Comparison of ENCODE assay signal across 35 cellular contexts in the genomic region with DNA sequence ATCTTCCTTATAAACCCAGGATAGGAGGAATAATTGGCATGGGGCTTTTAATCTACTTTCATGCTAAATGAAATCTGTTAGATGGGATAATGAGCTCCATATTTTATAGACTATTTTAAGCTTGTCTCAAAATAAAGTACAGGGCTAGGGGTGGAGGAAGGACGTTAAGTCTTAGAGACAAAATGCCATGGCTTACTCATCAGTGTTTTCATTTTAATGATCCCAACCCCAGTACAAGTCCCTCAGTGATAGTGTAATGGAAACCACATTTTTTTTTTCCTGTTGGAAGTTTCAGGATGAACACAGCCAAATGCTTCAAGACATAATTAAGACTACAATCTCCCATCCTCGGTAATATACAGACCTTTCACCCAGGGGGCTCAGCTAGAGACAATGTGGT.
A peak's percentile ranks its signal among the peaks of the same experiment; 100 is the strongest.
DNase-seq lines count a peak whose midpoint lies in the region; ATAC-seq and TF ChIP-seq lines count a peak whose summit lies in the region.
"Had no signal": no experiment of that assay in that cellular context is flagged by ENCODE, and none has a peak within 500 bp of the region (broad histone marks: within the 10 kb centered on the region; RNA-seq: fewer than 3 reads in every experiment).

No MANE protein-coding gene starts in this region.

- H3K9me3 ChIP-seq in breast epithelium (no peaks in the 10 kb centered on the region), tibial artery (no peaks in the 10 kb centered on the region), PC-3 (ENCODE audit: low read length) (no peaks in the 10 kb centered on the region)
- H3K9me3 ChIP-seq: esophagus muscularis mucosa, lower lobe of right lung, psoas muscle, suprapubic skin had no signal

- H3K4me1 Mint-ChIP-seq in MCF 10A (ENCODE audit: insufficient read depth, unreplicated experiment) (no peaks in the 10 kb centered on the region), glutamatergic neuron (ENCODE audit: low read depth, unreplicated experiment) (peaks cover 27% of the 10 kb centered on the region)
- H3K4me1 Mint-ChIP-seq: activated naive CD8-positive, alpha-beta T cell treated with anti-CD3 and anti-CD28 coated beads, Interleukin-2, amount 10 ng/mL, durations not matched to agents 7 days and 5 days; CD8-positive, alpha-beta memory T cell; naive thymus-derived CD8-positive, alpha-beta T cell; T-helper 17 cell had no signal

- no peaks in the 10 kb centered on the region for H3F3A ChIP-seq in PC-3 (ENCODE audit: low read length, unreplicated experiment)

- H3K27ac Mint-ChIP-seq in MCF 10A (ENCODE audit: low read depth, unreplicated experiment) (no peak overlapping the region), glutamatergic neuron (ENCODE audit: unreplicated experiment) (peak overlapping the region; percentile 69)
- H3K27ac Mint-ChIP-seq: activated naive CD8-positive, alpha-beta T cell treated with anti-CD3 and anti-CD28 coated beads, Interleukin-2, amount 10 ng/mL, durations not matched to agents 7 days and 5 days; activated T-cell treated with anti-CD3 and anti-CD28 coated beads, Interleukin-2, amount 50 U/mL, for 24 hours; CD8-positive, alpha-beta memory T cell; naive thymus-derived CD8-positive, alpha-beta T cell; T-helper 17 cell had no signal

- no TSS peak for BruUV-seq in MCF 10A (replicated peaks; lab: Mats Ljungman, UMichigan)
- no TSS peak for BruUV-seq in PC-3 (replicated peaks; lab: Mats Ljungman, UMichigan)

- H3K4me2 ChIP-seq in PC-3 (ENCODE audit: low read length), result no peak overlapping the region
- H3K4me2 ChIP-seq: hepatocyte had no signal

- POLR2A ChIA-PET in MCF 10A (lab: Yijun Ruan, JAX), result no interaction called here
- POLR2A ChIA-PET in PC-3 (lab: Charles Lee; ENCODE audit: unreplicated experiment), result interaction anchor here (0.7 to 0.8 kb wide), 2 partner anchors 12 to 101 kb away, joined by 5 to 7 read pairs; no protein-coding TSS in a partner anchor

- H3K27me3 ChIP-seq in breast epithelium, result no peaks in the 10 kb centered on the region
- H3K27me3 ChIP-seq in tibial artery, result no peaks in the 10 kb centered on the region
- 0 out of 2 replicates have a peak, but pooled peaks cover 4% of the 10 kb centered on the region for H3K27me3 ChIP-seq in PC-3 (ENCODE audit: low read length)
- H3K27me3 ChIP-seq: dorsolateral prefrontal cortex, esophagus muscularis mucosa, hepatocyte, suprapubic skin had no signal

- no peaks in the 10 kb centered on the region for H3K9me2 ChIP-seq in PC-3 (replicated peaks; ENCODE audit: low read length)

- H3K27me3 Mint-ChIP-seq in MCF 10A (ENCODE audit: insufficient read depth, unreplicated experiment) (peaks cover 7% of the 10 kb centered on the region), glutamatergic neuron (ENCODE audit: unreplicated experiment) (peaks cover 3% of the 10 kb centered on the region)

- TF ChIP-seq CTCF in breast epithelium (IDR thresholded peaks at IDR 0.05), result no peak
- TF ChIP-seq CTCF in MCF 10A (IDR thresholded peaks at IDR 0.05; ENCODE audit: unreplicated experiment), result no peak
- no peak for TF ChIP-seq CTCF in glutamatergic neuron (IDR thresholded peaks at IDR 0.05; ENCODE audit: partially characterized antibody, unreplicated experiment)
- TF ChIP-seq CTCF in tibial artery (IDR thresholded peaks at IDR 0.05), result no peak
- TF ChIP-seq CTCF in PC-3 (conservative IDR thresholded peaks at IDR 0.05; ENCODE audit: low read depth, low read length), result no peak

- H3K4me1 ChIP-seq in breast epithelium (no peaks in the 10 kb centered on the region), tibial artery (peaks cover 0 to 32% (median 10%) of the 10 kb centered on the region in 4 donors), PC-3 (ENCODE audit: insufficient read depth, low read length) (0 out of 2 replicates have a peak, but pooled peaks cover under 1% of the 10 kb centered on the region)
- H3K4me1 ChIP-seq: lower lobe of right lung had no signal

- no peaks in the 10 kb centered on the region for H4K20me1 ChIP-seq in PC-3 (ENCODE audit: low read length)

- H3K27ac ChIP-seq in breast epithelium (peak overlapping the region; percentile 20 to 44), tibial artery (peak overlapping the region; percentile 59 to 60), PC-3 (ENCODE audit: low read length) (no peak overlapping the region)
- H3K27ac ChIP-seq: hepatocyte, lower lobe of right lung, psoas muscle, RWPE1 had no signal

- no peak for TF ChIP-seq POLR2A in breast epithelium (IDR thresholded peaks at IDR 0.05)

- H3K4me3 ChIP-seq in breast epithelium, result no peak overlapping the region
- no peak overlapping the region for H3K4me3 ChIP-seq in tibial artery
- H3K4me3 ChIP-seq in PC-3 (ENCODE audit: low read length), result no peak overlapping the region
- H3K4me3 ChIP-seq: dorsolateral prefrontal cortex, esophagus muscularis mucosa, hepatocyte, lower lobe of right lung, psoas muscle, suprapubic skin had no signal

- CTCF ChIA-PET in MCF 10A (lab: Yijun Ruan, JAX), result interaction anchor here (0.8 to 1.5 kb wide), 3 partner anchors 9 to 27 kb away, joined by 3 to 4 read pairs (median 4); no protein-coding TSS in a partner anchor
- CTCF ChIA-PET in PC-3 (lab: Charles Lee), result no interaction called here

- H2AFZ ChIP-seq in PC-3 (ENCODE audit: low read length), result no peak overlapping the region
- H2AFZ ChIP-seq: hepatocyte had no signal

- DNase-seq in breast epithelium (ENCODE audit: low spot score in 2 of 2) (no peak), MCF 10A (ENCODE audit: unreplicated experiment) (no peak), glutamatergic neuron (no peak), tibial artery (no peak), PC-3 (no peak), NCI-H345 (lab: John Stamatoyannopoulos, UW) (no peak), DMS79 treated with DMSO at 0.1 percent for 48 hours (lab: John Stamatoyannopoulos, UW) (no peak)
- DNase-seq: 8988T; activated CD4-positive, alpha-beta T cell treated with anti-CD3 and anti-CD28 coated beads, Interleukin-2, amount 50 U/mL, for 1 hour; activated CD4-positive, CD25-positive, alpha-beta regulatory T cell; activated gamma-delta T cell; activated naive CD8-positive, alpha-beta T cell treated with anti-CD3 and anti-CD28 coated beads, Interleukin-2, amount 10 ng/mL, durations not matched to agents 7 days and 5 days; activated T-cell treated with anti-CD3 and anti-CD28 coated beads, Interleukin-2, amount 50 U/mL, for 24 hours; AML-193; CD8-positive, alpha-beta memory T cell; DMS 273 treated with DMSO at 0.1 percent for 48 hours; dorsolateral prefrontal cortex; H7; Karpas-422; lower lobe of right lung; naive thymus-derived CD8-positive, alpha-beta T cell; NCI-H1436 treated with DMSO at 0.1 percent for 48 hours; NCI-H2107; NCI-H748 treated with DMSO at 0.1 percent for 48 hours; occipital lobe; psoas muscle; stimulated activated CD4-positive, alpha-beta T cell treated with anti-CD3 and anti-CD28 coated beads, Interleukin-15, amount 100 ng/mL, for 24 hours; stimulated activated CD4-positive, alpha-beta T cell treated with anti-CD3 and anti-CD28 coated beads, Interleukin-4, amount 100 ng/mL, for 4 hours; T-helper 17 cell had no signal

- H3K36me3 Mint-ChIP-seq in MCF 10A (ENCODE audit: insufficient read depth, unreplicated experiment) (no peaks in the 10 kb centered on the region), glutamatergic neuron (ENCODE audit: unreplicated experiment) (peaks cover 6% of the 10 kb centered on the region)
- H3K36me3 Mint-ChIP-seq: activated naive CD8-positive, alpha-beta T cell treated with anti-CD3 and anti-CD28 coated beads, Interleukin-2, amount 10 ng/mL, durations not matched to agents 7 days and 5 days; CD8-positive, alpha-beta memory T cell; naive thymus-derived CD8-positive, alpha-beta T cell had no signal

- no peaks in the 10 kb centered on the region for H3K9me3 Mint-ChIP-seq in MCF 10A (ENCODE audit: unreplicated experiment)
- H3K9me3 Mint-ChIP-seq in glutamatergic neuron (ENCODE audit: unreplicated experiment), result peaks cover 21% of the 10 kb centered on the region
- H3K9me3 Mint-ChIP-seq: activated naive CD8-positive, alpha-beta T cell treated with anti-CD3 and anti-CD28 coated beads, Interleukin-2, amount 10 ng/mL, durations not matched to agents 7 days and 5 days; activated T-cell treated with anti-CD3 and anti-CD28 coated beads, Interleukin-2, amount 50 U/mL, for 24 hours had no signal

- H3K36me3 ChIP-seq in breast epithelium, result no peaks in the 10 kb centered on the region
- no peaks in the 10 kb centered on the region for H3K36me3 ChIP-seq in tibial artery
- H3K36me3 ChIP-seq in PC-3 (ENCODE audit: low read depth, low read length), result no peaks in the 10 kb centered on the region
- H3K36me3 ChIP-seq: esophagus muscularis mucosa, lower lobe of right lung, suprapubic skin had no signal

- intact Hi-C loops in breast epithelium (cut with DNase I; ENCODE audit: low total_unique reads), result no loop called here
- intact Hi-C loops in MCF 10A (cut with micrococcal nuclease), result no loop called here
- intact Hi-C loops in tibial artery (cut with DNase I; ENCODE audit: low total_unique reads), result no loop called here
- intact Hi-C loops in PC-3 (cut with micrococcal nuclease), result no loop called here

- ATAC-seq in SK-N-SH treated with all-trans-retinoic acid at 6 μM for 48 hours, result peak; percentile 82
- ATAC-seq in PC-3, result no peak
- ATAC-seq: HepG2; lower lobe of right lung; naive thymus-derived CD8-positive, alpha-beta T cell; T-helper 17 cell had no signal

- no peaks in the 10 kb centered on the region for H3K79me2 ChIP-seq in PC-3 (ENCODE audit: low read length)
- H3K79me2 ChIP-seq: hepatocyte had no signal

- no peak overlapping the region for H3K4me3 Mint-ChIP-seq in MCF 10A (ENCODE audit: unreplicated experiment)
- no peak overlapping the region for H3K4me3 Mint-ChIP-seq in glutamatergic neuron (ENCODE audit: unreplicated experiment)
- H3K4me3 Mint-ChIP-seq: activated naive CD8-positive, alpha-beta T cell treated with anti-CD3 and anti-CD28 coated beads, Interleukin-2, amount 10 ng/mL, durations not matched to agents 7 days and 5 days; activated T-cell treated with anti-CD3 and anti-CD28 coated beads, Interleukin-2, amount 50 U/mL, for 24 hours; CD8-positive, alpha-beta memory T cell; naive thymus-derived CD8-positive, alpha-beta T cell; T-helper 17 cell had no signal

- H3K9ac ChIP-seq in PC-3 (ENCODE audit: low read length), result no peak overlapping the region

TF ChIP-seq in SK-N-SH treated with all-trans-retinoic acid at 6 μM for 48 hours, 23 proteins besides CTCF, POLR2A, EP300 and RAD21 (continues in another document):
- TF ChIP-seq, protein P1, sequence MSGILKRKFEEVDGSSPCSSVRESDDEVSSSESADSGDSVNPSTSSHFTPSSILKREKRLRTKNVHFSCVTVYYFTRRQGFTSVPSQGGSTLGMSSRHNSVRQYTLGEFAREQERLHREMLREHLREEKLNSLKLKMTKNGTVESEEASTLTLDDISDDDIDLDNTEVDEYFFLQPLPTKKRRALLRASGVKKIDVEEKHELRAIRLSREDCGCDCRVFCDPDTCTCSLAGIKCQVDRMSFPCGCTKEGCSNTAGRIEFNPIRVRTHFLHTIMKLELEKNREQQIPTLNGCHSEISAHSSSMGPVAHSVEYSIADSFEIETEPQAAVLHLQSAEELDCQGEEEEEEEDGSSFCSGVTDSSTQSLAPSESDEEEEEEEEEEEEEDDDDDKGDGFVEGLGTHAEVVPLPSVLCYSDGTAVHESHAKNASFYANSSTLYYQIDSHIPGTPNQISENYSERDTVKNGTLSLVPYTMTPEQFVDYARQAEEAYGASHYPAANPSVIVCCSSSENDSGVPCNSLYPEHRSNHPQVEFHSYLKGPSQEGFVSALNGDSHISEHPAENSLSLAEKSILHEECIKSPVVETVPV (CRISPR knock-in tag; IDR thresholded peaks at IDR 0.05), result no peak
- TF ChIP-seq OSR1 (CRISPR knock-in tag; IDR thresholded peaks at IDR 0.05) (no peak), ESRRG (CRISPR knock-in tag; IDR thresholded peaks at IDR 0.05) (no peak)
